ENCODE assay signal across 2 cellular contexts in genomic region chr9:5441043-5441442, GRCh38.
TF ChIP-seq lines count a peak whose summit lies in the region.

No MANE protein-coding gene starts in this region.

TF ChIP-seq in SK-N-SH, 30 proteins besides CTCF, POLR2A, EP300 and RAD21:
- TF ChIP-seq TCF12 (IDR thresholded peaks at IDR 0.05) (peak; percentile 48; the same call in 1 of the 2 replicates), REST (IDR thresholded peaks at IDR 0.05; ENCODE audit: low read depth, low read length) (no peak), JUND (IDR thresholded peaks at IDR 0.05) (peak; percentile 76), TEAD4 (IDR thresholded peaks at IDR 0.05; ENCODE audit: borderline replicate concordance, insufficient read depth) (no peak), EZH2phosphoT487 (IDR thresholded peaks at IDR 0.05; ENCODE audit: borderline replicate concordance, low read depth) (no peak), FOSL2 (IDR thresholded peaks at IDR 0.05; ENCODE audit: borderline replicate concordance, low read depth) (peak; percentile 95)

TF ChIP-seq in endothelial cell of umbilical vein, 7 proteins besides CTCF, POLR2A, EP300 and RAD21:
- peak; percentile 19 for TF ChIP-seq JUN (IDR thresholded peaks at IDR 0.05; ENCODE audit: borderline replicate concordance, insufficient read depth, insufficient read length, low read depth)
- peak; percentile 81 for TF ChIP-seq FOS (IDR thresholded peaks at IDR 0.05; ENCODE audit: borderline replicate concordance, insufficient read depth, low read length)
- no peak for TF ChIP-seq MAX (IDR thresholded peaks at IDR 0.05; ENCODE audit: insufficient read depth, insufficient read length)
- TF ChIP-seq EZH2 (IDR thresholded peaks at IDR 0.05; ENCODE audit: borderline replicate concordance, low read depth, low read length, severe bottlenecking), result no peak
